8 cellular contexts compared by ENCODE assay signal in the genomic region with DNA sequence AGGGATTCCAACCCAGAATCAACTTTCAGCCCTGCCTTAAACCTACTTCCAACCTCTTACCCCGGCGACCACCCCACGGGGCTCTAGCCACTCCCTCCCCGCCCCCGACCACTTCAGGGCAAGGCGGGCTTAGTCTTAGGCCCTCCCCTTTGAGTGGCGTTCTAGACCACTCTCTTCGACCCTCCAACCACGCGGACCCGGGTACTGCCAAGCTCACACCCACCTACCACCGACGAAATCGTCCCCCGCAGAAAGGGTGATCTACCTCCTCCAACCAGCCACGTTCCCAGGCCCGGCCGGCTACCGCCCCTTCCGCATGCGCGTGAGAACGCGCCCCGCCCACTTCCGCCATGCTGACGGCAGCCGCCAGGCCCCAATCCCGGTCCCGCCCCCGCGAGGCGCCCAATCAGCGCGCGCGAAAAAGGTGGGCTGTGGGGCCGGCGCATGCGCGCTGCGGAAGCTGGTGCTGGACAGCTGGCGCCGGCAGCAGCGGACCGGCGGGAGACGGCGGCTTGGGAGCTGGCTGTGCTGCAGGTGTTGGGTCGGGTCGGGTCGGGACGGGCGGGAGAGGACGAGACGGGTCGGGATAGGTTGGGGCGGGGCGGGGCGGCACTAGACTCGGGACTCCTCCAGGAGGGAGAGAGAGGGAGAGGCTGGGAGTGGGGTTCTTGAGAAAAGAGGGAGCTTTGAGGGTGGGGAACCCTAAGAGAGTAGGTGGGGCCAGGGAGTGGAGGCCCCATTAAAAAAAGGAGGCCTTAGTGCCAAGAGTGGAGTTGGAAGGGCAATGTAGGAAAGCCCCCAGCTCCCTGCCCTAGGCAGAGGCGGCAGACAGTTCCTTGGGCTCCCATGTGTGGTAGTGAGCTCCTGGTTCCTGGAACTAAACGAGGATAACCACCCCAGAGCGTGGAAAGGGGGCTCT. TPM values are rescaled to one million over a fixed set of nuclear protein-coding genes. Genes with fewer than 3 reads are reported as not detected.
A peak's percentile ranks its signal among the peaks of the same experiment; 100 is the strongest.
DNase-seq lines count a peak whose midpoint lies in the region; ATAC-seq, FAIRE-seq and TF ChIP-seq lines count a peak whose summit lies in the region.

TSS of gene NAT9 (minus strand) at position 302 of the 919 bp plus-strand sequence. CDS start 647 bp downstream, outside the sequence.

- H3K4me3 ChIP-seq in mucosa of descending colon: peak within 1 kb of the TSS; percentile 50

- DNase-seq in D721Med (ENCODE audit: insufficient read length, low spot score): peak; percentile 100
- DNase-seq in OCI-M1 (lab: John Stamatoyannopoulos, UW): peak; percentile 98
- DNase-seq in activated T-cell treated with anti-CD3 and anti-CD28 coated beads for 24 hours (ENCODE audit: low read depth): peak; percentile 99
- peak; percentile 62 for DNase-seq in epithelial cell of prostate (ENCODE audit: low read depth, low spot score)
- peak; percentile 98 to 100 (median 99) for DNase-seq in mucosa of descending colon
- peak; percentile 98 to 99 for DNase-seq in stimulated activated CD8-positive, alpha-beta memory T cell treated with anti-CD3 and anti-CD28 coated beads, Interleukin-4, amount 100 ng/mL, for 1 hour (ENCODE audit: low read depth in 2 of 2, low spot score in 1 of 2)

- H3K27ac ChIP-seq in epithelial cell of prostate: peak within 1 kb of the TSS; percentile 59

- H3K36me3 ChIP-seq in mucosa of descending colon (ENCODE audit: low read depth): no peaks in the 10 kb centered on the region

- H3K9me3 Mint-ChIP-seq in IgD-negative memory B cell: no peaks in the 10 kb centered on the region

- no peak for TF ChIP-seq CTCF in D721Med (IDR thresholded peaks at IDR 0.05; ENCODE audit: insufficient read depth, missing control alignments)
- TF ChIP-seq CTCF in mucosa of descending colon (IDR thresholded peaks at IDR 0.05): no peak

- H3K27ac Mint-ChIP-seq in IgD-negative memory B cell: peak within 1 kb of the TSS; percentile 88 to 97 (median 95)

- peak; percentile 71 for ATAC-seq in GM21528 (IDR thresholded peaks at IDR 0.05; ENCODE audit: low FRiP score, unreplicated experiment)
- ATAC-seq in mucosa of descending colon: peak; percentile 97

- peaks cover 4% of the 10 kb centered on the region for H3K36me3 Mint-ChIP-seq in IgD-negative memory B cell

- intact Hi-C loops in mucosa of descending colon (cut with DNase I, micrococcal nuclease): no loop called here

- peak within 1 kb of the TSS; percentile 96 to 99 (median 98) for H3K4me3 Mint-ChIP-seq in IgD-negative memory B cell

- no peaks in the 10 kb centered on the region for H3K27me3 Mint-ChIP-seq in IgD-negative memory B cell

- H3K9me3 ChIP-seq in mucosa of descending colon: no peaks in the 10 kb centered on the region

- no peak for FAIRE-seq in D721Med (lab: Jason Lieb, UNC)

- H3K4me1 ChIP-seq in mucosa of descending colon (ENCODE audit: low read depth): peaks cover 20% of the 10 kb centered on the region

- peaks cover 37 to 52% (median 48%) of the 10 kb centered on the region in 3 donors for H3K4me1 Mint-ChIP-seq in IgD-negative memory B cell

RNA-seq across cellular contexts. Expression of gene NAT9, which starts in this region (rescaled TPM):
- polyA plus RNA-seq in IgD-negative memory B cell: 24.5 TPM
- total RNA-seq in mucosa of descending colon: 10 to 100 TPM; 35.8 to 40.6 (median 39.8) TPM

Comparison
In these comparisons a context has a peak if more than half of its experiments do, and no peak if none do; other contexts are left out.
1. Peak in every context shown above with its lines: DNase-seq, ATAC-seq, H3K4me3 ChIP-seq and H3K27ac ChIP-seq.